ENCODE assay signal across 9 cellular contexts in genomic region chr12:122024132-122024785, GRCh38. TPM values are rescaled to one million over a fixed set of nuclear protein-coding genes. Genes with fewer than 3 reads are reported as not detected.
DNase-seq lines count a peak whose midpoint lies in the region; ATAC-seq and TF ChIP-seq lines count a peak whose summit lies in the region.
"Had no signal": no experiment of that assay in that cellular context is flagged by ENCODE, and none has a peak within 500 bp of the region (broad histone marks: within the 10 kb centered on the region; RNA-seq: fewer than 3 reads in every experiment).

No MANE protein-coding gene starts in this region.

- no peaks in the 10 kb centered on the region for H3K27me3 ChIP-seq in osteoblast (ENCODE audit: insufficient read depth, low read length)

- peak overlapping the region; percentile 77 for H3K4me3 ChIP-seq in Jurkat, Clone E6-1 (ENCODE audit: low read length)
- H3K4me3 ChIP-seq in osteoblast (ENCODE audit: insufficient read depth, low read length), result peak overlapping the region; percentile 82

- H3K4me2 ChIP-seq in osteoblast (ENCODE audit: insufficient read depth, low read length), result peak overlapping the region; percentile 93

- H2AFZ ChIP-seq in osteoblast (ENCODE audit: low read length), result peak overlapping the region; percentile 90

- DNase-seq in CD1c-positive myeloid dendritic cell (ENCODE audit: extremely low spot score), result peak; percentile 14
- DNase-seq in Jurkat, Clone E6-1 (ENCODE audit: low read depth, low spot score), result no peak
- DNase-seq in epithelial cell of prostate (ENCODE audit: low read depth, low spot score), result no peak
- peak; percentile 61 for DNase-seq in osteoblast (ENCODE audit: insufficient read length, low spot score, missing footprints)
- DNase-seq in NCI-H1694 (lab: John Stamatoyannopoulos, UW), result no peak
- DNase-seq in mucosa of gallbladder (ENCODE audit: low spot score), result no peak
- DNase-seq in activated naive CD4-positive, alpha-beta T cell treated with anti-CD3 and anti-CD28 coated beads for 36 hours, result no peak

- no peak overlapping the region for H3K27ac Mint-ChIP-seq in activated naive CD4-positive, alpha-beta T cell treated with anti-CD3 and anti-CD28 coated beads for 36 hours

- H3K9me3 Mint-ChIP-seq in activated naive CD4-positive, alpha-beta T cell treated with anti-CD3 and anti-CD28 coated beads for 36 hours, result no peaks in the 10 kb centered on the region
- H3K9me3 Mint-ChIP-seq: central memory CD8-positive, alpha-beta T cell had no signal

- H3K9me3 ChIP-seq in osteoblast (ENCODE audit: low read depth, low read length), result no peaks in the 10 kb centered on the region

- peaks cover 60% of the 10 kb centered on the region for H3K79me2 ChIP-seq in osteoblast (ENCODE audit: insufficient read depth, low read length)

- H3K27ac ChIP-seq in epithelial cell of prostate (peak overlapping the region; percentile 67), osteoblast (ENCODE audit: low read depth, low read length) (peak overlapping the region; percentile 76)

- H3K4me1 Mint-ChIP-seq in activated naive CD4-positive, alpha-beta T cell treated with anti-CD3 and anti-CD28 coated beads for 36 hours (ENCODE audit: low read depth), result peaks cover 8% of the 10 kb centered on the region

- no peaks in the 10 kb centered on the region for H3K36me3 ChIP-seq in osteoblast (ENCODE audit: insufficient read depth, low read length)

- intact Hi-C loops in activated naive CD4-positive, alpha-beta T cell treated with anti-CD3 and anti-CD28 coated beads for 36 hours (cut with micrococcal nuclease), result loop anchor here (5.0 kb wide), 2 partner anchors 87 to 232 kb away; partner anchors contain the start of gene RHOF

- peaks cover 28% of the 10 kb centered on the region for H3K4me1 ChIP-seq in osteoblast (ENCODE audit: insufficient read depth, low read length)

- CTCF ChIA-PET in activated naive CD4-positive, alpha-beta T cell treated with anti-CD3 and anti-CD28 coated beads for 36 hours (lab: Charles Lee), result interaction anchor here (0.5 to 1.5 kb wide), 3 partner anchors 30 to 106 kb away, joined by 3 read pairs; partner anchors contain the start of gene CFAP251

- peaks cover 5% of the 10 kb centered on the region for H4K20me1 ChIP-seq in osteoblast (ENCODE audit: insufficient read depth, low read length)

- ATAC-seq in GM18498 (IDR thresholded peaks at IDR 0.05; ENCODE audit: unreplicated experiment), result no peak

- peaks cover 15% of the 10 kb centered on the region for H3K27me3 Mint-ChIP-seq in activated naive CD4-positive, alpha-beta T cell treated with anti-CD3 and anti-CD28 coated beads for 36 hours (ENCODE audit: low read depth)

- no peak overlapping the region for H3K4me3 Mint-ChIP-seq in activated naive CD4-positive, alpha-beta T cell treated with anti-CD3 and anti-CD28 coated beads for 36 hours

- TF ChIP-seq CTCF in osteoblast (IDR thresholded peaks at IDR 0.05; ENCODE audit: extremely low read depth, low read depth, low read length), result no peak

- peaks cover 3% of the 10 kb centered on the region for H3K36me3 Mint-ChIP-seq in activated naive CD4-positive, alpha-beta T cell treated with anti-CD3 and anti-CD28 coated beads for 36 hours (ENCODE audit: low read depth)

RNA-seq across cellular contexts. Expression of gene BCL7A, which starts 2.6 kb away (rescaled TPM):
- 36.1 TPM for polyA plus RNA-seq in Jurkat, Clone E6-1 (2012; ENCODE audit: insufficient read depth, insufficient read length)
- 4.4 and 4.7 TPM in 2 replicates for total RNA-seq in osteoblast
- total RNA-seq in mucosa of gallbladder, result 17.7 TPM
- 1 to 10 TPM; 6.1 to 6.2 TPM for total RNA-seq in activated naive CD4-positive, alpha-beta T cell treated with anti-CD3 and anti-CD28 coated beads for 36 hours

RNA-seq across cellular contexts. Expression of gene MLXIP, which starts 54.3 kb away (rescaled TPM):
- polyA plus RNA-seq in Jurkat, Clone E6-1 (2012; ENCODE audit: insufficient read depth, insufficient read length), result 18.9 TPM
- total RNA-seq in osteoblast, result 12.7 and 14.1 TPM in 2 replicates
- total RNA-seq in mucosa of gallbladder, result 89.7 TPM
- 10 to 100 TPM; 18.8 to 22.0 TPM for total RNA-seq in activated naive CD4-positive, alpha-beta T cell treated with anti-CD3 and anti-CD28 coated beads for 36 hours

Comparison
In these comparisons a context has a peak if more than half of its experiments do, and no peak if none do; other contexts are left out.
1. DNase-seq: peak in CD1c-positive myeloid dendritic cell (single experiment) and osteoblast (single experiment); none in Jurkat, Clone E6-1 (single experiment), epithelial cell of prostate (single experiment), NCI-H1694 (single experiment), mucosa of gallbladder (single experiment) and activated naive CD4-positive, alpha-beta T cell treated with anti-CD3 and anti-CD28 coated beads for 36 hours (single experiment).